2 cellular contexts compared by ENCODE assay signal in the genomic region with DNA sequence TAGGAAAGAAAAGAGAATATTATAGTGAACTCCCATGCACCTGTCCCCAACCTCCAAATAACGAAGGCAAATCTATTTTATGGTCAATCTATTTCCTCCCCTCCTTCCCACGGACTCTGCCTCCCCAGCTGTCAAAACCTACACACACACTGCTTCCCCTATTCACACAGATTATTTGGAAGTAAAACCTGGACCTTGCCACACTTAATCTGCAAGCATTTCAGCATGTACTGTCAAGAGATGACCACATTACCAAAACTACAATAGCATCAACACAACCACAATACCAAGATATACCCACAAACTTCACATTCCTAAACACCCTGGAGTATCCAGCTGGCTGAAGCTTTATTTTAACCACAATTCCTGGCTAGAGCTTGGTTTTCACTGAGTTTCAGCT.
TF ChIP-seq lines count a peak whose summit lies in the region.

No MANE protein-coding gene starts in this region.

TF ChIP-seq in GM23338, 12 proteins besides CTCF, POLR2A, EP300 and RAD21:
- TF ChIP-seq, protein P1, sequence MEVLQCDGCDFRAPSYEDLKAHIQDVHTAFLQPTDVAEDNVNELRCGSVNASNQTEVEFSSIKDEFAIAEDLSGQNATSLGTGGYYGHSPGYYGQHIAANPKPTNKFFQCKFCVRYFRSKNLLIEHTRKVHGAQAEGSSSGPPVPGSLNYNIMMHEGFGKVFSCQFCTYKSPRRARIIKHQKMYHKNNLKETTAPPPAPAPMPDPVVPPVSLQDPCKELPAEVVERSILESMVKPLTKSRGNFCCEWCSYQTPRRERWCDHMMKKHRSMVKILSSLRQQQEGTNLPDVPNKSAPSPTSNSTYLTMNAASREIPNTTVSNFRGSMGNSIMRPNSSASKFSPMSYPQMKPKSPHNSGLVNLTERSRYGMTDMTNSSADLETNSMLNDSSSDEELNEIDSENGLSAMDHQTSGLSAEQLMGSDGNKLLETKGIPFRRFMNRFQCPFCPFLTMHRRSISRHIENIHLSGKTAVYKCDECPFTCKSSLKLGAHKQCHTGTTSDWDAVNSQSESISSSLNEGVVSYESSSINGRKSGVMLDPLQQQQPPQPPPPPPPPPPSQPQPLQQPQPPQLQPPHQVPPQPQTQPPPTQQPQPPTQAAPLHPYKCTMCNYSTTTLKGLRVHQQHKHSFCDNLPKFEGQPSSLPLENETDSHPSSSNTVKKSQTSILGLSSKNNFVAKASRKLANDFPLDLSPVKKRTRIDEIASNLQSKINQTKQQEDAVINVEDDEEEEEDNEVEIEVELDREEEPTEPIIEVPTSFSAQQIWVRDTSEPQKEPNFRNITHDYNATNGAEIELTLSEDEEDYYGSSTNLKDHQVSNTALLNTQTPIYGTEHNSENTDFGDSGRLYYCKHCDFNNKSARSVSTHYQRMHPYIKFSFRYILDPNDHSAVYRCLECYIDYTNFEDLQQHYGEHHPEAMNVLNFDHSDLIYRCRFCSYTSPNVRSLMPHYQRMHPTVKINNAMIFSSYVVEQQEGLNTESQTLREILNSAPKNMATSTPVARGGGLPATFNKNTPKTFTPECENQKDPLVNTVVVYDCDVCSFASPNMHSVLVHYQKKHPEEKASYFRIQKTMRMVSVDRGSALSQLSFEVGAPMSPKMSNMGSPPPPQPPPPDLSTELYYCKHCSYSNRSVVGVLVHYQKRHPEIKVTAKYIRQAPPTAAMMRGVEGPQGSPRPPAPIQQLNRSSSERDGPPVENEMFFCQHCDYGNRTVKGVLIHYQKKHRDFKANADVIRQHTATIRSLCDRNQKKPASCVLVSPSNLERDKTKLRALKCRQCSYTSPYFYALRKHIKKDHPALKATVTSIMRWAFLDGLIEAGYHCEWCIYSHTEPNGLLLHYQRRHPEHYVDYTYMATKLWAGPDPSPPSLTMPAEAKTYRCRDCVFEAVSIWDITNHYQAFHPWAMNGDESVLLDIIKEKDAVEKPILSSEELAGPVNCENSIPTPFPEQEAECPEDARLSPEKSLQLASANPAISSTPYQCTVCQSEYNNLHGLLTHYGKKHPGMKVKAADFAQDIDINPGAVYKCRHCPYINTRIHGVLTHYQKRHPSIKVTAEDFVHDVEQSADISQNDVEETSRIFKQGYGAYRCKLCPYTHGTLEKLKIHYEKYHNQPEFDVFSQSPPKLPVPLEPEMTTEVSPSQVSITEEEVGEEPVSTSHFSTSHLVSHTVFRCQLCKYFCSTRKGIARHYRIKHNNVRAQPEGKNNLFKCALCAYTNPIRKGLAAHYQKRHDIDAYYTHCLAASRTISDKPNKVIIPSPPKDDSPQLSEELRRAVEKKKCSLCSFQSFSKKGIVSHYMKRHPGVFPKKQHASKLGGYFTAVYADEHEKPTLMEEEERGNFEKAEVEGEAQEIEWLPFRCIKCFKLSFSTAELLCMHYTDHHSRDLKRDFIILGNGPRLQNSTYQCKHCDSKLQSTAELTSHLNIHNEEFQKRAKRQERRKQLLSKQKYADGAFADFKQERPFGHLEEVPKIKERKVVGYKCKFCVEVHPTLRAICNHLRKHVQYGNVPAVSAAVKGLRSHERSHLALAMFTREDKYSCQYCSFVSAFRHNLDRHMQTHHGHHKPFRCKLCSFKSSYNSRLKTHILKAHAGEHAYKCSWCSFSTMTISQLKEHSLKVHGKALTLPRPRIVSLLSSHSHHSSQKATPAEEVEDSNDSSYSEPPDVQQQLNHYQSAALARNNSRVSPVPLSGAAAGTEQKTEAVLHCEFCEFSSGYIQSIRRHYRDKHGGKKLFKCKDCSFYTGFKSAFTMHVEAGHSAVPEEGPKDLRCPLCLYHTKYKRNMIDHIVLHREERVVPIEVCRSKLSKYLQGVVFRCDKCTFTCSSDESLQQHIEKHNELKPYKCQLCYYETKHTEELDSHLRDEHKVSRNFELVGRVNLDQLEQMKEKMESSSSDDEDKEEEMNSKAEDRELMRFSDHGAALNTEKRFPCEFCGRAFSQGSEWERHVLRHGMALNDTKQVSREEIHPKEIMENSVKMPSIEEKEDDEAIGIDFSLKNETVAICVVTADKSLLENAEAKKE (CRISPR knock-in tag; IDR thresholded peaks at IDR 0.05): no peak
- peak; percentile 47 for TF ChIP-seq EZH2 (IDR thresholded peaks at IDR 0.05; ENCODE audit: low read depth, unreplicated experiment)

TF ChIP-seq in H1, 55 proteins besides CTCF, POLR2A, EP300 and RAD21:
- peak; percentile 51; the same call in 1 of the 2 replicates for TF ChIP-seq SUZ12 (IDR thresholded peaks at IDR 0.05; ENCODE audit: low read length)
- peak; percentile 47 for TF ChIP-seq EZH2 (IDR thresholded peaks at IDR 0.05; ENCODE audit: low read depth, low read length, severe bottlenecking)
- no peak for TF ChIP-seq BACH1 (IDR thresholded peaks at IDR 0.05; ENCODE audit: low read length)
